11 cellular contexts compared by ENCODE assay signal in the genomic region with DNA sequence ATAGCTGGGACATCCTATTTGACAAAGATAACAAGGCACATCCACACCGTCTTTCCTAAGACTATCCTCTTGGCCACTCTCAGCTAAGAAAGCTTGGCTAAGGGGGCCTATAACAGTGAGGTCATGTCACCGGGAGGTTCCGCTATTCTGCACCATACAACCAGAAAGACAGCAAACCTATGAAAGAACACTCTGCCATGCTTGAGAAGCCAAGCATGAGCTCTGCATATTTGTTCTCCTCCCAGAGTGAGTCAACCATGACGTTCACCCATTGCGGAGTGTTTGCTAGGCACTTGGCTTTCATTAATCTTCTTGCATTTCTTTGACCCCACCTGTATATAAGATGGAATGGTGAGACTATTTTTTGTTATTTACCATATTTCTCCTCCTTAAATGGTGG.
DNase-seq lines count a peak whose midpoint lies in the region; ATAC-seq and TF ChIP-seq lines count a peak whose summit lies in the region.
"Had no signal": no experiment of that assay in that cellular context is flagged by ENCODE, and none has a peak within 500 bp of the region (broad histone marks: within the 10 kb centered on the region; RNA-seq: fewer than 3 reads in every experiment).

No MANE protein-coding gene starts in this region.

- dilution Hi-C loops in IMR-90 (cut with HindIII; ENCODE audit: low sequenced_read_pairs, unreplicated experiment): no loop called here

- intact Hi-C loops in IMR-90 (cut with micrococcal nuclease): no loop called here
- intact Hi-C loops in cardiac septum (cut with DNase I): no loop called here

- H3K4me1 ChIP-seq in IMR-90 (ENCODE audit: control insufficient read depth, insufficient read depth, low read length): peaks cover 8% of the 10 kb centered on the region
- H3K4me1 ChIP-seq: left ventricle myocardium inferior had no signal

- no peak overlapping the region for H3K9ac ChIP-seq in IMR-90 (ENCODE audit: low read depth, low read length)

- CTCF ChIA-PET in IMR-90 (lab: Yijun Ruan, JAX): interaction anchor here (1.0 to 1.4 kb wide), 3 partner anchors 91 to 333 kb away, joined by 3 read pairs; a partner anchor contains a TSS

- TF ChIP-seq CTCF in IMR-90 (conservative IDR thresholded peaks at IDR 0.05; ENCODE audit: low read depth, low read length): no peak
- no peak for TF ChIP-seq CTCF in nephron progenitor cell (IDR thresholded peaks at IDR 0.05)

- 0 out of 2 replicates have a peak, but pooled peaks cover 4% of the 10 kb centered on the region for H3K9me1 ChIP-seq in IMR-90 (ENCODE audit: insufficient read depth, low read length)

- no peaks in the 10 kb centered on the region for H3K9me3 ChIP-seq in IMR-90 (ENCODE audit: control insufficient read depth, insufficient read depth, low read length)
- H3K9me3 ChIP-seq: left ventricle myocardium inferior had no signal

- no peak overlapping the region for H3K27ac Mint-ChIP-seq in nephron progenitor cell

- in situ Hi-C loops in IMR-90 (cut with MboI; ENCODE audit: low sequenced_read_pairs): no loop called here

- ATAC-seq in GM18907 (IDR thresholded peaks at IDR 0.05; ENCODE audit: unreplicated experiment) (peak; percentile 95), HG02759 (IDR thresholded peaks at IDR 0.05; ENCODE audit: unreplicated experiment) (peak; percentile 88), IMR-90 (ENCODE audit: low read depth) (no peak)

- H2BK15ac ChIP-seq in IMR-90 (ENCODE audit: low read depth, low read length): no peak overlapping the region; the same call in 2 of the 3 replicates

- H2AK5ac ChIP-seq in IMR-90 (ENCODE audit: low read depth, low read length): peak overlapping the region; percentile 24; the same call in 1 of the 2 replicates

- no peak overlapping the region for H3K4me3 ChIP-seq in IMR-90 (ENCODE audit: insufficient read depth, low read depth, low read length)
- H3K4me3 ChIP-seq: left ventricle myocardium inferior had no signal

- DNase-seq in IMR-90 (no peak), nephron progenitor cell (peak; percentile 18), dermis blood vessel endothelial cell (no peak), mucosa of gallbladder (ENCODE audit: low spot score) (no peak), cardiac septum (ENCODE audit: low spot score) (no peak)
- DNase-seq in stimulated activated CD4-positive, alpha-beta T cell treated with anti-CD3 and anti-CD28 coated beads, Interleukin-1b, Interleukin-23, amount 100 ng/mL, for 48 hours: no peak
- DNase-seq: left ventricle myocardium inferior, NCI-H748 treated with DMSO at 0.1 percent for 48 hours had no signal

- H3K4ac ChIP-seq in IMR-90 (ENCODE audit: low read depth, low read length): peak overlapping the region; percentile 64; the same call in 1 of the 2 replicates

- H3K4me3 Mint-ChIP-seq in nephron progenitor cell: no peak overlapping the region

- peak overlapping the region; percentile 19 for H2BK5ac ChIP-seq in IMR-90 (ENCODE audit: low read depth, low read length, poor library complexity, severe bottlenecking)

- H2BK20ac ChIP-seq in IMR-90 (ENCODE audit: low read depth, low read length): peak overlapping the region; percentile 50; the same call in 1 of the 2 replicates

- no peak for TF ChIP-seq POLR2A in IMR-90 (IDR thresholded peaks at IDR 0.05; ENCODE audit: low read depth, low read length)

- no peak overlapping the region for H3K56ac ChIP-seq in IMR-90 (ENCODE audit: extremely low read depth, insufficient read depth, low read length)

- no peaks in the 10 kb centered on the region for H3K36me3 Mint-ChIP-seq in nephron progenitor cell (ENCODE audit: low read depth)

- TF ChIP-seq RAD21 in IMR-90 (IDR thresholded peaks at IDR 0.05; ENCODE audit: low read length): no peak

- POLR2A ChIA-PET in IMR-90 (lab: Charles Lee; ENCODE audit: unreplicated experiment): no interaction called here

- no peak overlapping the region for H4K8ac ChIP-seq in IMR-90 (ENCODE audit: low read depth in 2 of 2, low read length in 2 of 2)

- peak overlapping the region; percentile 51; the same call in 1 of the 2 replicates for H3K14ac ChIP-seq in IMR-90 (replicated peaks; ENCODE audit: low read depth, low read length)

- H3K27me3 ChIP-seq in IMR-90 (ENCODE audit: control insufficient read depth, insufficient read depth, low read length): no peaks in the 10 kb centered on the region

- H4K20me1 ChIP-seq in IMR-90 (ENCODE audit: insufficient read depth, low read length): no peaks in the 10 kb centered on the region

- H3K23ac ChIP-seq in IMR-90 (ENCODE audit: low read depth, low read length): peak overlapping the region; percentile 15; the same call in 1 of the 2 replicates

- H3K4me2 ChIP-seq in IMR-90 (ENCODE audit: low read depth, low read length): no peak overlapping the region

- peak overlapping the region; percentile 49 for H2BK120ac ChIP-seq in IMR-90 (ENCODE audit: low read depth, low read length)

- no peak overlapping the region; the same call in 1 of the 2 replicates for H4K91ac ChIP-seq in IMR-90 (ENCODE audit: insufficient read depth, low read depth, low read length)

- no TSS peak for BruUV-seq in IMR-90 (replicated peaks; lab: Mats Ljungman, UMichigan)

- H2AK9ac ChIP-seq in IMR-90 (replicated peaks; ENCODE audit: low read depth, low read length, poor library complexity): no peak overlapping the region

- WGBS in IMR-90 (ENCODE audit: extremely low coverage in 2 of 2, insufficient read length in 1 of 2), 2 experiments: no CpG with 5 or more reads among the region's 5 CpGs

- peaks cover 14% of the 10 kb centered on the region for H3K4me1 Mint-ChIP-seq in nephron progenitor cell

- H3K27me3 Mint-ChIP-seq in nephron progenitor cell (ENCODE audit: low read depth, poor library complexity): peaks cover 2% of the 10 kb centered on the region

- H3K18ac ChIP-seq in IMR-90 (ENCODE audit: low read depth, low read length): peak overlapping the region; percentile 80

- H3K9me3 Mint-ChIP-seq in nephron progenitor cell: no peaks in the 10 kb centered on the region

- H3K79me1 ChIP-seq in IMR-90 (ENCODE audit: low read depth in 1 of 2, low read length in 2 of 2): no peaks in the 10 kb centered on the region

- H2AFZ ChIP-seq in IMR-90 (replicated peaks; ENCODE audit: low read length, poor library complexity): no peak overlapping the region

- no peaks in the 10 kb centered on the region for H3K36me3 ChIP-seq in IMR-90 (ENCODE audit: control insufficient read depth, insufficient read depth, low read length)
- H3K36me3 ChIP-seq: left ventricle myocardium inferior had no signal

- peak overlapping the region; percentile 40; the same call in 1 of the 2 replicates for H4K5ac ChIP-seq in IMR-90 (ENCODE audit: low read depth, low read length)

- H3K27ac ChIP-seq in IMR-90 (ENCODE audit: insufficient read depth, low read length): no peak overlapping the region
- H3K27ac ChIP-seq: epithelial cell of prostate, left ventricle myocardium inferior had no signal

TF ChIP-seq in IMR-90, 13 proteins besides CTCF, POLR2A, EP300 and RAD21:
- no peak for TF ChIP-seq CEBPB (IDR thresholded peaks at IDR 0.05; ENCODE audit: low read depth, low read length)
- no peak for TF ChIP-seq NFE2L2 (IDR thresholded peaks at IDR 0.05; ENCODE audit: low read depth, low read length)
- no peak for TF ChIP-seq MAFK (IDR thresholded peaks at IDR 0.05; ENCODE audit: low read depth, low read length)
- no peak for TF ChIP-seq BHLHE40 (IDR thresholded peaks at IDR 0.05; ENCODE audit: low read depth, low read length)
- TF ChIP-seq MXI1 (IDR thresholded peaks at IDR 0.05; ENCODE audit: borderline replicate concordance, low read depth, low read length): no peak
- TF ChIP-seq SMC3 (IDR thresholded peaks at IDR 0.05; ENCODE audit: low read depth, low read length): no peak
- TF ChIP-seq RCOR1 (IDR thresholded peaks at IDR 0.05; ENCODE audit: insufficient replicate concordance, low read length): no peak
- TF ChIP-seq, protein P1, sequence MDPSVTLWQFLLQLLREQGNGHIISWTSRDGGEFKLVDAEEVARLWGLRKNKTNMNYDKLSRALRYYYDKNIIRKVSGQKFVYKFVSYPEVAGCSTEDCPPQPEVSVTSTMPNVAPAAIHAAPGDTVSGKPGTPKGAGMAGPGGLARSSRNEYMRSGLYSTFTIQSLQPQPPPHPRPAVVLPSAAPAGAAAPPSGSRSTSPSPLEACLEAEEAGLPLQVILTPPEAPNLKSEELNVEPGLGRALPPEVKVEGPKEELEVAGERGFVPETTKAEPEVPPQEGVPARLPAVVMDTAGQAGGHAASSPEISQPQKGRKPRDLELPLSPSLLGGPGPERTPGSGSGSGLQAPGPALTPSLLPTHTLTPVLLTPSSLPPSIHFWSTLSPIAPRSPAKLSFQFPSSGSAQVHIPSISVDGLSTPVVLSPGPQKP (IDR thresholded peaks at IDR 0.05; ENCODE audit: borderline replicate concordance, low read depth, low read length): no peak
- no peak for TF ChIP-seq MAZ (IDR thresholded peaks at IDR 0.05; ENCODE audit: borderline replicate concordance, low read depth, low read length)
- TF ChIP-seq, protein P2, sequence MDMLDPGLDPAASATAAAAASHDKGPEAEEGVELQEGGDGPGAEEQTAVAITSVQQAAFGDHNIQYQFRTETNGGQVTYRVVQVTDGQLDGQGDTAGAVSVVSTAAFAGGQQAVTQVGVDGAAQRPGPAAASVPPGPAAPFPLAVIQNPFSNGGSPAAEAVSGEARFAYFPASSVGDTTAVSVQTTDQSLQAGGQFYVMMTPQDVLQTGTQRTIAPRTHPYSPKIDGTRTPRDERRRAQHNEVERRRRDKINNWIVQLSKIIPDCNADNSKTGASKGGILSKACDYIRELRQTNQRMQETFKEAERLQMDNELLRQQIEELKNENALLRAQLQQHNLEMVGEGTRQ (IDR thresholded peaks at IDR 0.05; ENCODE audit: low read depth, low read length): no peak
- no peak for TF ChIP-seq FOS (IDR thresholded peaks at IDR 0.05; ENCODE audit: low read depth, low read length)
- TF ChIP-seq CHD1 (IDR thresholded peaks at IDR 0.05; ENCODE audit: low read depth, low read length): no peak
- TF ChIP-seq RFX5 (IDR thresholded peaks at IDR 0.05; ENCODE audit: low read depth, low read length): no peak
